In the genomic region with DNA sequence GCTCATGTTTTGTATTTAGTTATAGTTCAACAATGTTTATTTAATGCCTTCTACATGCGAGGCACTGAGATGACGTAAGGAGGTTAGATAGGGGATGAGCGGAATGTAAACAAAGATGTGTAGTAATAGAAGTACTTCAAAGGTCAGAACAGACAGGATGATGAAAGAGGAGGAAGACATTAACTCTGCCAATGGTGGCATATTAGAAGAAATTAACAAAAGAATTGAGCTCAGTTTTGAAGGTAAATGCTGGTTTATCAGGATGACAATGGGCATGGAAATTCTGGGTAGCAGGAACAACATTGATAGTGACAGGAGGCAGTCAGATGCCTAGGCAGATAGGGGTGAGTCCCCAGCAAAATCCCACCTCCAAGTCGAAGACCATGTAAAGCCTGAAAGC, we compare ENCODE assay signal across 13 cellular contexts.
DNase-seq lines count a peak whose midpoint lies in the region; ATAC-seq lines count a peak whose summit lies in the region.
"Had no signal": no experiment of that assay in that cellular context is flagged by ENCODE, and none has a peak within 500 bp of the region (broad histone marks: within the 10 kb centered on the region; RNA-seq: fewer than 3 reads in every experiment).

No MANE protein-coding gene starts in this region.

- no peaks in the 10 kb centered on the region for H3K9me3 Mint-ChIP-seq in activated naive CD4-positive, alpha-beta T cell treated with anti-CD3 and anti-CD28 coated beads, Interleukin-2, amount 50 U/mL, for 72 hours
- H3K9me3 Mint-ChIP-seq: activated T-cell treated with anti-CD3 and anti-CD28 coated beads, Interleukin-2, amount 50 U/mL, for 4 hours had no signal

- ATAC-seq in left lobe of liver (peak; percentile 71), GM19395 (IDR thresholded peaks at IDR 0.05; ENCODE audit: unreplicated experiment) (no peak)
- no peak for ATAC-seq in activated naive CD4-positive, alpha-beta T cell treated with anti-CD3 and anti-CD28 coated beads, Interleukin-2, amount 50 U/mL, for 72 hours
- ATAC-seq: activated CD4-positive, CD25-positive, alpha-beta regulatory T cell treated with anti-CD3 and anti-CD28 coated beads, Interleukin-2, amount 50 U/mL, for 24 hours; activated T-cell treated with anti-CD3 and anti-CD28 coated beads, Interleukin-2, amount 50 U/mL, for 4 hours had no signal

- no peaks in the 10 kb centered on the region for H3K36me3 Mint-ChIP-seq in activated naive CD4-positive, alpha-beta T cell treated with anti-CD3 and anti-CD28 coated beads, Interleukin-2, amount 50 U/mL, for 72 hours

- DNase-seq in DMS53 (lab: John Stamatoyannopoulos, UW) = peak; percentile 94
- DNase-seq in M059J (ENCODE audit: low read depth) = peak; percentile 79
- DNase-seq in amniotic epithelial cell (ENCODE audit: low read depth) = peak; percentile 98
- DNase-seq in left lobe of liver (ENCODE audit: low spot score) = no peak
- DNase-seq in GDM1 (lab: John Stamatoyannopoulos, UW) = no peak
- DNase-seq in activated naive CD4-positive, alpha-beta T cell treated with anti-CD3 and anti-CD28 coated beads, Interleukin-2, amount 50 U/mL, for 72 hours (ENCODE audit: low spot score in 2 of 2) = no peak
- DNase-seq in effector CD8-positive, alpha-beta T cell (lab: John Stamatoyannopoulos, UW) = no peak
- DNase-seq: activated T-cell treated with anti-CD3 and anti-CD28 coated beads, Interleukin-2, amount 50 U/mL, for 4 hours; COR-L47; GOT3; NCI-H2227 treated with DMSO at 0.1 percent for 48 hours had no signal

- no peak overlapping the region for H3K27ac Mint-ChIP-seq in activated naive CD4-positive, alpha-beta T cell treated with anti-CD3 and anti-CD28 coated beads, Interleukin-2, amount 50 U/mL, for 72 hours

Comparison
In these comparisons a context has a peak if more than half of its experiments do, and no peak if none do; other contexts are left out.
1. DNase-seq: peak in DMS53 (single experiment), M059J (single experiment) and amniotic epithelial cell (single experiment); none in left lobe of liver (single experiment), GDM1 (single experiment), activated naive CD4-positive, alpha-beta T cell treated with anti-CD3 and anti-CD28 coated beads, Interleukin-2, amount 50 U/mL, for 72 hours (0 of 2) and effector CD8-positive, alpha-beta T cell (single experiment).